ENCODE assay signal across 1 cellular context in genomic region chr3:33439421-33440327, GRCh38.
TF ChIP-seq lines count a peak whose summit lies in the region.

No MANE protein-coding gene starts in this region.

TF ChIP-seq in K562, 482 proteins besides CTCF, POLR2A, EP300 and RAD21 (continued from another document and continues in another):
- TF ChIP-seq E4F1 (CRISPR knock-in tag; IDR thresholded peaks at IDR 0.05; ENCODE audit: borderline replicate concordance) (no peak), MIER1 (IDR thresholded peaks at IDR 0.05; ENCODE audit: low read depth) (no peak), MTA1 (IDR thresholded peaks at IDR 0.05; ENCODE audit: borderline replicate concordance) (no peak), CBFA2T3 (IDR thresholded peaks at IDR 0.05) (no peak), ZBTB26 (CRISPR knock-in tag; IDR thresholded peaks at IDR 0.05) (no peak), ZBTB49 (CRISPR knock-in tag; IDR thresholded peaks at IDR 0.05; ENCODE audit: borderline replicate concordance) (no peak), HMGXB4 (CRISPR knock-in tag; IDR thresholded peaks at IDR 0.05) (peak; percentile 92; the same call in 1 of the 2 replicates), SP2 (IDR thresholded peaks at IDR 0.05; ENCODE audit: extremely low read depth, low read depth, low read length, poor library complexity, severe bottlenecking) (no peak), ZNF644 (tag; IDR thresholded peaks at IDR 0.05; ENCODE audit: low read depth) (no peak; the same call in 1 of the 2 replicates), NFRKB (IDR thresholded peaks at IDR 0.05; ENCODE audit: low read depth) (no peak), ZBTB9 (CRISPR knock-in tag; IDR thresholded peaks at IDR 0.05) (no peak), SMARCE1 (IDR thresholded peaks at IDR 0.05) (no peak), ETV1 (tag; conservative IDR thresholded peaks at IDR 0.05; ENCODE audit: low read depth) (peak; percentile 44; the same call in 1 of the 2 replicates), BCOR (IDR thresholded peaks at IDR 0.05) (no peak), RBM15 (IDR thresholded peaks at IDR 0.05; ENCODE audit: insufficient read depth, low read length) (no peak), ZBTB5 (IDR thresholded peaks at IDR 0.05) (no peak), EZH2 (IDR thresholded peaks at IDR 0.05; ENCODE audit: borderline replicate concordance, low read depth, low read length) (no peak), GTF2A2 (tag; IDR thresholded peaks at IDR 0.05) (no peak), RCOR1 (IDR thresholded peaks at IDR 0.05; ENCODE audit: borderline replicate concordance in 1 of 2, low read depth in 2 of 2, low read length in 2 of 2) (no peak), ZNF140 (CRISPR knock-in tag; IDR thresholded peaks at IDR 0.05) (no peak), NR1H2 (CRISPR knock-in tag; IDR thresholded peaks at IDR 0.05) (0 out of 2 replicates have a peak, but pooled peaks have one; percentile 73), HDAC3 (IDR thresholded peaks at IDR 0.05; ENCODE audit: borderline replicate concordance, partially characterized antibody) (no peak), FOXJ3 (CRISPR knock-in tag; IDR thresholded peaks at IDR 0.05) (no peak), HMBOX1 (IDR thresholded peaks at IDR 0.05) (no peak), SLC30A9 (CRISPR knock-in tag; IDR thresholded peaks at IDR 0.05) (no peak), ZKSCAN1 (IDR thresholded peaks at IDR 0.05; ENCODE audit: low read depth, low read length) (no peak), TAF1 (IDR thresholded peaks at IDR 0.05; ENCODE audit: control insufficient read depth, extremely low read depth, insufficient read depth, low read length, severe bottlenecking) (peak; percentile 19), TEAD4 (IDR thresholded peaks at IDR 0.05; ENCODE audit: low read length) (peak; percentile 9; the same call in 1 of the 2 replicates), TEAD4 (CRISPR knock-in tag; IDR thresholded peaks at IDR 0.05; ENCODE audit: borderline replicate concordance) (no peak), USF2 (CRISPR knock-in tag; IDR thresholded peaks at IDR 0.05) (no peak), RAD51 (IDR thresholded peaks at IDR 0.05; ENCODE audit: borderline replicate concordance, low read depth) (no peak), FOXM1 (IDR thresholded peaks at IDR 0.05; ENCODE audit: low read depth) (no peak), FOXM1 (CRISPR knock-in tag; IDR thresholded peaks at IDR 0.05; ENCODE audit: low read depth) (peak; percentile 75), ZNF655 (CRISPR knock-in tag; IDR thresholded peaks at IDR 0.05) (no peak), SMAD1 (IDR thresholded peaks at IDR 0.05; ENCODE audit: low read depth, low read length, partially characterized antibody) (no peak), SMARCA5 (IDR thresholded peaks at IDR 0.05) (no peak), RBM39 (optimal IDR thresholded peaks at IDR 0.05; ENCODE audit: low read depth, low read length) (no peak), NBN (IDR thresholded peaks at IDR 0.05; ENCODE audit: low read depth) (no peak), PBX2 (CRISPR knock-in tag; IDR thresholded peaks at IDR 0.05; ENCODE audit: low read depth) (no peak), PBX2 (tag; conservative IDR thresholded peaks at IDR 0.05; ENCODE audit: low read depth) (no peak), ZKSCAN3 (CRISPR knock-in tag; IDR thresholded peaks at IDR 0.05) (no peak), ELF1 (tag; IDR thresholded peaks at IDR 0.05) (no peak), SPI1 (IDR thresholded peaks at IDR 0.05; ENCODE audit: borderline replicate concordance, low read depth, low read length) (no peak)
